17 cellular contexts compared by ENCODE assay signal in genomic region chr11:111561306-111561705, GRCh38. TPM values are rescaled to one million over a fixed set of nuclear protein-coding genes. Genes with fewer than 3 reads are reported as not detected.
"Had no signal": no experiment of that assay in that cellular context is flagged by ENCODE, and none has a peak within 500 bp of the region (broad histone marks: within the 10 kb centered on the region; RNA-seq: fewer than 3 reads in every experiment).

No MANE protein-coding gene starts in this region.

- H3K4me1 ChIP-seq: esophagus squamous epithelium had no signal

- H3K27ac ChIP-seq: esophagus squamous epithelium, left lung, transverse colon had no signal

- H3K9me3 ChIP-seq: esophagus squamous epithelium, transverse colon had no signal

- FAIRE-seq: endometrium, islet of Langerhans had no signal

- DNase-seq: activated CD4-positive, alpha-beta T cell treated with anti-CD3 and anti-CD28 coated beads for 1 hour; activated CD4-positive, alpha-beta T cell treated with anti-CD3 and anti-CD28 coated beads, Interleukin-2, amount 50 U/mL, for 48 hours; activated effector memory CD4-positive, alpha-beta T cell treated with anti-CD3 and anti-CD28 coated beads, Interleukin-2, amount 50 U/mL, for 16 hours; activated T-cell treated with anti-CD3 and anti-CD28 coated beads, Interleukin-2, amount 50 U/mL, for 4 hours; amygdala; esophagus squamous epithelium; head of caudate nucleus; left lung; right cardiac atrium; stimulated activated CD4-positive, alpha-beta T cell treated with anti-CD3 and anti-CD28 coated beads, Interleukin-2, amount 100 ng/mL, for 24 hours; stimulated activated naive CD4-positive, alpha-beta T cell; substantia nigra; transverse colon had no signal

- ATAC-seq: activated naive CD4-positive, alpha-beta T cell treated with anti-CD3 and anti-CD28 coated beads, Interleukin-2, amount 50 U/mL, for 72 hours; activated T-cell treated with anti-CD3 and anti-CD28 coated beads, Interleukin-2, amount 50 U/mL, for 4 hours had no signal

- H3K36me3 ChIP-seq: esophagus squamous epithelium, left lung, transverse colon had no signal

- H3K27me3 ChIP-seq: esophagus squamous epithelium, left lung, transverse colon had no signal

- H3K4me3 ChIP-seq: esophagus squamous epithelium, left lung, transverse colon had no signal

RNA-seq across cellular contexts. Expression of gene HOATZ, which starts 46.7 kb away (rescaled TPM):
- total RNA-seq: activated naive CD4-positive, alpha-beta T cell treated with anti-CD3 and anti-CD28 coated beads, Interleukin-2, amount 50 U/mL, for 72 hours; activated T-cell treated with anti-CD3 and anti-CD28 coated beads, Interleukin-2, amount 50 U/mL, for 4 hours; esophagus squamous epithelium; mesenteric fat pad; right cardiac atrium; transverse colon had no signal
- polyA plus RNA-seq: right cardiac atrium had no signal

RNA-seq across cellular contexts. Expression of gene BTG4, which starts 49.1 kb away (rescaled TPM):
- total RNA-seq: esophagus squamous epithelium, left lung, mesenteric fat pad, right cardiac atrium, transverse colon had no signal
- polyA plus RNA-seq: right cardiac atrium had no signal
